ENCODE assay signal across 35 cellular contexts in genomic region chr5:118441956-118442355, GRCh38.
"Had no signal": no experiment of that assay in that cellular context is flagged by ENCODE, and none has a peak within 500 bp of the region (broad histone marks: within the 10 kb centered on the region; RNA-seq: fewer than 3 reads in every experiment).

No MANE protein-coding gene starts in this region.

- H3K4me3 Mint-ChIP-seq: activated CD4-positive, alpha-beta memory T cell treated with anti-CD3 and anti-CD28 coated beads, Interleukin-2, amount 10 ng/mL, durations not matched to agents 7 days and 5 days; activated CD4-positive, alpha-beta T cell treated with anti-CD3 and anti-CD28 coated beads, Interleukin-2, amount 10 ng/mL, durations not matched to agents 7 days and 5 days; activated naive CD8-positive, alpha-beta T cell; activated T-cell treated with anti-CD3 and anti-CD28 coated beads, Interleukin-2, amount 50 U/mL, for 24 hours; activated T-cell treated with anti-CD3 and anti-CD28 coated beads, Interleukin-2, amount 50 U/mL, for 72 hours; activated T-helper 17 cell treated with anti-CD3 and anti-CD28 coated beads, Interleukin-2, amount 50 U/mL, for 72 hours; T-helper 17 cell; T-helper 2 cell treated with Interferon-gamma antibody and Interleukin-4, amounts not matched to agents 5 μg/mL and 100 μg/mL, for 36 hours had no signal

- H3K4me1 ChIP-seq: esophagus squamous epithelium had no signal

- H3K27ac ChIP-seq: brain microvascular endothelial cell, epithelial cell of prostate, esophagus squamous epithelium, gastroesophageal sphincter had no signal

- DNase-seq: activated CD4-positive, alpha-beta memory T cell treated with anti-CD3 and anti-CD28 coated beads, Interleukin-2, amount 10 ng/mL, durations not matched to agents 7 days and 5 days; activated CD4-positive, alpha-beta T cell treated with anti-CD3 and anti-CD28 coated beads for 1 hour; activated CD4-positive, alpha-beta T cell treated with anti-CD3 and anti-CD28 coated beads for 4 hours; activated CD4-positive, alpha-beta T cell treated with anti-CD3 and anti-CD28 coated beads, Interleukin-2, amount 10 ng/mL, durations not matched to agents 7 days and 5 days; activated CD4-positive, alpha-beta T cell treated with anti-CD3 and anti-CD28 coated beads, Interleukin-2, amount 50 U/mL, for 4 hours; activated CD8-positive, alpha-beta memory T cell treated with anti-CD3 and anti-CD28 coated beads, Interleukin-2, amount 50 U/mL, for 48 hours; activated effector memory CD4-positive, alpha-beta T cell treated with Interleukin-2 at 50 U/mL for 16 hours; activated gamma-delta T cell treated with Interleukin-2 at 50 U/mL for 16 hours; activated naive CD4-positive, alpha-beta T cell treated with anti-CD3 and anti-CD28 coated beads, Interleukin-2, amount 50 U/mL, for 16 hours; activated naive CD4-positive, alpha-beta T cell treated with Interleukin-2 at 50 U/mL for 16 hours; activated T-cell treated with anti-CD3 and anti-CD28 coated beads for 4 hours; activated T-cell treated with anti-CD3 and anti-CD28 coated beads, Interleukin-2, amount 50 U/mL, for 24 hours; activated T-cell treated with anti-CD3 and anti-CD28 coated beads, Interleukin-2, amount 50 U/mL, for 72 hours; amniotic stem cell; anterior cingulate cortex; brain microvascular endothelial cell; caudate nucleus; cortex of kidney; dermis blood vessel endothelial cell; effector CD8-positive, alpha-beta T cell; esophagus squamous epithelium; foreskin melanocyte; T-helper 1 cell; T-helper 17 cell; T1000 had no signal

- H3K27me3 Mint-ChIP-seq: activated CD4-positive, alpha-beta memory T cell treated with anti-CD3 and anti-CD28 coated beads, Interleukin-2, amount 10 ng/mL, durations not matched to agents 7 days and 5 days; activated CD4-positive, alpha-beta T cell treated with anti-CD3 and anti-CD28 coated beads, Interleukin-2, amount 10 ng/mL, durations not matched to agents 7 days and 5 days; activated naive CD8-positive, alpha-beta T cell; activated T-cell treated with anti-CD3 and anti-CD28 coated beads, Interleukin-2, amount 50 U/mL, for 24 hours; activated T-helper 17 cell treated with anti-CD3 and anti-CD28 coated beads, Interleukin-2, amount 50 U/mL, for 72 hours; T-helper 17 cell had no signal

- H3K9me3 ChIP-seq: esophagus squamous epithelium, gastroesophageal sphincter had no signal

- ATAC-seq: activated T-cell treated with anti-CD3 and anti-CD28 coated beads, Interleukin-2, amount 50 U/mL, for 72 hours; activated T-helper 17 cell treated with anti-CD3 and anti-CD28 coated beads, Interleukin-2, amount 50 U/mL, for 72 hours; gastroesophageal sphincter; T-helper 17 cell had no signal

- H3K9me3 Mint-ChIP-seq: activated CD4-positive, alpha-beta memory T cell treated with anti-CD3 and anti-CD28 coated beads, Interleukin-2, amount 10 ng/mL, durations not matched to agents 7 days and 5 days; activated CD4-positive, alpha-beta T cell treated with anti-CD3 and anti-CD28 coated beads, Interleukin-2, amount 10 ng/mL, durations not matched to agents 7 days and 5 days; activated T-cell treated with anti-CD3 and anti-CD28 coated beads, Interleukin-2, amount 50 U/mL, for 24 hours; activated T-cell treated with anti-CD3 and anti-CD28 coated beads, Interleukin-2, amount 50 U/mL, for 72 hours; activated T-helper 17 cell treated with anti-CD3 and anti-CD28 coated beads, Interleukin-2, amount 50 U/mL, for 72 hours; T-helper 2 cell treated with Interferon-gamma antibody and Interleukin-4, amounts not matched to agents 5 μg/mL and 100 μg/mL, for 36 hours had no signal

- H3K27ac Mint-ChIP-seq: activated CD4-positive, alpha-beta memory T cell treated with anti-CD3 and anti-CD28 coated beads, Interleukin-2, amount 10 ng/mL, durations not matched to agents 7 days and 5 days; activated CD4-positive, alpha-beta T cell treated with anti-CD3 and anti-CD28 coated beads, Interleukin-2, amount 10 ng/mL, durations not matched to agents 7 days and 5 days; activated naive CD8-positive, alpha-beta T cell; activated T-cell treated with anti-CD3 and anti-CD28 coated beads, Interleukin-2, amount 50 U/mL, for 24 hours; activated T-cell treated with anti-CD3 and anti-CD28 coated beads, Interleukin-2, amount 50 U/mL, for 72 hours; activated T-helper 17 cell treated with anti-CD3 and anti-CD28 coated beads, Interleukin-2, amount 50 U/mL, for 72 hours; T-helper 17 cell; T-helper 2 cell treated with Interferon-gamma antibody and Interleukin-4, amounts not matched to agents 5 μg/mL and 100 μg/mL, for 36 hours had no signal

- H3K4me3 ChIP-seq: esophagus squamous epithelium, gastroesophageal sphincter had no signal

- H3K4me1 Mint-ChIP-seq: activated CD4-positive, alpha-beta memory T cell treated with anti-CD3 and anti-CD28 coated beads, Interleukin-2, amount 10 ng/mL, durations not matched to agents 7 days and 5 days; activated CD4-positive, alpha-beta T cell treated with anti-CD3 and anti-CD28 coated beads, Interleukin-2, amount 10 ng/mL, durations not matched to agents 7 days and 5 days; activated T-helper 17 cell treated with anti-CD3 and anti-CD28 coated beads, Interleukin-2, amount 50 U/mL, for 72 hours; T-helper 17 cell had no signal

- FAIRE-seq: astrocyte, bronchial epithelial cell, colon, endometrium, endothelial cell of umbilical vein had no signal

- H3K36me3 ChIP-seq: brain microvascular endothelial cell, esophagus squamous epithelium, gastroesophageal sphincter had no signal

- H3K27me3 ChIP-seq: brain microvascular endothelial cell, esophagus squamous epithelium, gastroesophageal sphincter had no signal

- H3K36me3 Mint-ChIP-seq: activated naive CD8-positive, alpha-beta T cell had no signal
